ENCODE assay signal across 20 cellular contexts in genomic region chr1:24104854-24105253, GRCh38. TPM values are rescaled to one million over a fixed set of nuclear protein-coding genes. Genes with fewer than 3 reads are reported as not detected.
"Had no signal": no experiment of that assay in that cellular context is flagged by ENCODE, and none has a peak within 500 bp of the region (broad histone marks: within the 10 kb centered on the region; RNA-seq: fewer than 3 reads in every experiment).

No MANE protein-coding gene starts in this region.

- H3K4me1 ChIP-seq: uterus had no signal

- ATAC-seq: right cardiac atrium had no signal

- H3K9me3 ChIP-seq: esophagus muscularis mucosa, ovary, stomach, thyroid gland, uterus had no signal

- H3K27ac ChIP-seq: cardiac muscle cell, epithelial cell of prostate, ovary, stomach, thyroid gland, uterus had no signal

- H3K4me3 ChIP-seq: cardiac muscle cell, esophagus muscularis mucosa, ovary, stomach, thyroid gland, uterus had no signal

- DNase-seq: effector memory CD4-positive, alpha-beta T cell; head of caudate nucleus; hypothalamus; kidney glomerular epithelial cell; midbrain; naive B cell; nucleus accumbens; ovary; right cardiac atrium; stimulated activated CD4-positive, alpha-beta T cell treated with anti-CD3 and anti-CD28 coated beads, Interleukin-4, amount 100 ng/mL, for 24 hours; stimulated activated naive CD4-positive, alpha-beta T cell; stomach; substantia nigra; thyroid gland; uterus had no signal

- H3K36me3 ChIP-seq: cardiac muscle cell, ovary, stomach, thyroid gland, uterus had no signal

- H3K27me3 ChIP-seq: cardiac muscle cell, esophagus muscularis mucosa, ovary, stomach, thyroid gland, uterus had no signal

RNA-seq across cellular contexts. Expression of gene MYOM3, which starts 7.1 kb away (rescaled TPM):
- total RNA-seq: fibroblast of villous mesenchyme, neural crest cell had no signal
- polyA plus RNA-seq: cardiac muscle cell had no signal

RNA-seq across cellular contexts. Expression of gene IL22RA1, which starts 38.1 kb away (rescaled TPM):
- total RNA-seq: cardiac muscle cell, fibroblast of villous mesenchyme, neural crest cell had no signal
- polyA plus RNA-seq: cardiac muscle cell had no signal
